In the genomic region with DNA sequence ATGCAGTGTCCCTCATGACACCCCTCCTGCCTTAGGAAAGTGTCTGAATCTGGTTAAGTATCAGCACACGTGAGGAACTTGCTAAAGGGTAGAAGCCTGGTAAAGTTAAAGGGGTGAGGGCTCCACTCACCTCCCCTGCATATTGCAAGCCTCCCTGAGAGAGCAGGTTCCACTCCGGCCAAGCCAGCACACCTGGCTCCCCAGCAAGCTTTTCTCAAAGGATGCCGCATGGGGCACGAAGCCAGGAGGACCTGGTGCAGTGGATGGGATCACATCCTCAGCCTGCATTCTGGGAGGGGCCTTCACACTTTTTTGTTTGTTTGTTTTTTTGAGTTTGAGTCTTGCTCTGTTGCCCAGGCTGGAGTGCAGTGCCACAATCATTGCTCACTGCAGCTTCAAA, we compare ENCODE assay signal across 26 cellular contexts.
"Had no signal": no experiment of that assay in that cellular context is flagged by ENCODE, and none has a peak within 500 bp of the region (broad histone marks: within the 10 kb centered on the region; RNA-seq: fewer than 3 reads in every experiment).

No MANE protein-coding gene starts in this region.

- H3K27me3 ChIP-seq: heart right ventricle, hepatocyte, neural progenitor cell, pancreas, tibial nerve had no signal

- H3K27ac ChIP-seq: heart right ventricle, hepatocyte, left ventricle myocardium inferior, neural progenitor cell, pancreas, prostate gland, skin epidermis, tibial nerve had no signal

- H3K4me3 ChIP-seq: heart right ventricle, hepatocyte, left ventricle myocardium inferior, lung, neural progenitor cell, pancreas, prostate gland, skin epidermis, tibial nerve had no signal

- H3K27me3 Mint-ChIP-seq: naive B cell had no signal

- H3K27ac Mint-ChIP-seq: mesothelial cell of epicardium; naive B cell; natural killer cell; nephron progenitor cell; neural progenitor cell; stimulated activated naive B cell treated with anti-CD40 and anti-IgM and Interleukin-4, amounts not matched to agents 10 μg/mL and 1 μg/mL and 100 μg/mL, for 72 hours; stimulated activated naive CD8-positive, alpha-beta T cell treated with anti-CD3 and anti-CD28 coated beads, Interleukin-15, Interleukin-2, amounts not matched to agents 100 ng/mL and 50 ng/mL, for 24 hours; type B pancreatic cell had no signal

- DNase-seq: heart right ventricle; islet precursor cell; left ventricle myocardium inferior; mesendoderm; naive B cell; natural killer cell; nephron progenitor cell; retina; right cardiac atrium; stimulated activated CD4-positive, alpha-beta T cell treated with anti-CD3 and anti-CD28 coated beads, Interleukin-12 subunit alpha, Interleukin-12 subunit beta, amount 100 ng/mL, for 4 hours; stimulated activated CD4-positive, alpha-beta T cell treated with anti-CD3 and anti-CD28 coated beads, Interleukin-15, amount 100 ng/mL, for 24 hours; stimulated activated CD4-positive, alpha-beta T cell treated with anti-CD3 and anti-CD28 coated beads, Interleukin-2, amount 100 ng/mL, for 24 hours; stimulated activated CD4-positive, alpha-beta T cell treated with anti-CD3 and anti-CD28 coated beads, Interleukin-4, amount 100 ng/mL, for 1 hour; stimulated activated naive B cell treated with anti-CD40 and anti-IgM and Interleukin-4, amounts not matched to agents 10 μg/mL and 1 μg/mL and 100 μg/mL, for 72 hours; substantia nigra had no signal

- H3K79me2 ChIP-seq: hepatocyte had no signal

- H3K4me1 Mint-ChIP-seq: mesothelial cell of epicardium, natural killer cell had no signal

- H3K36me3 Mint-ChIP-seq: mesothelial cell of epicardium, naive B cell, natural killer cell, type B pancreatic cell had no signal

- H3K9ac ChIP-seq: neural progenitor cell had no signal

- H3K36me3 ChIP-seq: neural progenitor cell, pancreas, prostate gland, tibial nerve had no signal

- ATAC-seq: heart right ventricle; natural killer cell; pancreas; right cardiac atrium; sciatic nerve; stimulated activated naive B cell treated with anti-CD40 and anti-IgM and Interleukin-4, amounts not matched to agents 10 μg/mL and 1 μg/mL and 100 μg/mL, for 72 hours had no signal

- H2AFZ ChIP-seq: hepatocyte, neural progenitor cell had no signal

- H3K4me3 Mint-ChIP-seq: mesothelial cell of epicardium; natural killer cell; nephron progenitor cell; neural progenitor cell; stimulated activated naive B cell treated with anti-CD40 and anti-IgM and Interleukin-4, amounts not matched to agents 10 μg/mL and 1 μg/mL and 100 μg/mL, for 72 hours; stimulated activated naive CD8-positive, alpha-beta T cell treated with anti-CD3 and anti-CD28 coated beads, Interleukin-15, Interleukin-2, amounts not matched to agents 100 ng/mL and 50 ng/mL, for 24 hours; type B pancreatic cell had no signal

- H3K9me3 Mint-ChIP-seq: mesothelial cell of epicardium; natural killer cell; nephron progenitor cell; neural progenitor cell; stimulated activated naive CD8-positive, alpha-beta T cell treated with anti-CD3 and anti-CD28 coated beads, Interleukin-15, Interleukin-2, amounts not matched to agents 100 ng/mL and 50 ng/mL, for 24 hours; type B pancreatic cell had no signal

- H3K4me2 ChIP-seq: hepatocyte, neural progenitor cell had no signal

- H3K9me3 ChIP-seq: heart right ventricle, left ventricle myocardium inferior, pancreas, prostate gland, tibial nerve had no signal

- H3K4me1 ChIP-seq: heart right ventricle, left ventricle myocardium inferior, pancreas, prostate gland, tibial nerve had no signal
